9 cellular contexts compared by ENCODE assay signal in the genomic region with DNA sequence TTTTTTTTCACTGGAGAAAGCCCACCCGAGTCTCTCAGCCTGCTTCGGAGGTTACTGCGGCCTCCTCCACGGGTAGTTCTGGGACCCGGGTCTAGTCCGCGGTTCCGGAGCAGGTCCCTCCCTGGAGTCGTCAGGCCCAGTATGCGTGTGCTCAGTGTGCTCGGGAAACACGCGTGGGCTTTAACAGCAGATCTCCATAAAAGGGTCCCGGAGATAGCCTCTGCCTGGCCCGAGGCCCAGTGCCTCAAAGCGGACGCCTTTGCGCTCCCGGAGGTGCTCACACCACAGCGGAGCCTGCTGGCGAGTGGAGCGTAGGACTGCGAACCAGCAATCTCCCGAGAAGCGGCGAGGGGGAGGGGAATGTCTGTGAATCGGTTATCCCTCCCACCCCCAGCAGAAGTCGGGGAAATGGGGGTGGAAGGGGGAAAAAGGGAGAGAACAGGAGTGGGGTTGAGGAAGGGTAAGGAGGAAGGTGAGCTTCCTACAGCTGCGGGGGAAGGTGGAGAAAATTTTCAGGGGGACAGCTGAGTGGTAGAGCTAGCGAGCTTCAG. TPM values are rescaled to one million over a fixed set of nuclear protein-coding genes. Genes with fewer than 3 reads are reported as not detected.
DNase-seq lines count a peak whose midpoint lies in the region; ATAC-seq and TF ChIP-seq lines count a peak whose summit lies in the region.
"Had no signal": no experiment of that assay in that cellular context is flagged by ENCODE, and none has a peak within 500 bp of the region (broad histone marks: within the 10 kb centered on the region; RNA-seq: fewer than 3 reads in every experiment).

No MANE protein-coding gene starts in this region.

- H3K4me3 ChIP-seq in duodenal mucosa (ENCODE audit: low read depth in 1 of 2, low read length in 2 of 2) (peak overlapping the region; percentile 68 to 73), transverse colon (peak overlapping the region in 3 of 4 donors; percentile 15 to 43 (median 24))
- H3K4me3 ChIP-seq: A549 had no signal

- intact Hi-C loops in activated CD4-positive, alpha-beta T cell treated with anti-CD3 and anti-CD28 coated beads for 36 hours (cut with DNase I, micrococcal nuclease), result loop anchor here (1.0 to 5.0 kb wide), 5 partner anchors 39 to 1857 kb away; partner anchors contain the start of gene CDKN2B (in 1 of the 2)
- intact Hi-C loops in transverse colon (cut with DNase I; ENCODE audit: low total_unique reads), result no loop called here

- 5 to 10% methylated on average over 2 to 30 of the region's 30 CpGs for WGBS in transverse colon (ENCODE audit: low coverage in 1 of 2), 2 donors

- peak; percentile 84 for ATAC-seq in activated CD4-positive, alpha-beta T cell treated with anti-CD3 and anti-CD28 coated beads for 36 hours
- ATAC-seq in HG02763 (IDR thresholded peaks at IDR 0.05; ENCODE audit: unreplicated experiment), result peak; percentile 90
- ATAC-seq: A549 had no signal

- H3K27me3 Mint-ChIP-seq in activated CD4-positive, alpha-beta T cell treated with anti-CD3 and anti-CD28 coated beads for 36 hours, result peaks cover 85% of the 10 kb centered on the region
- H3K27me3 Mint-ChIP-seq in mesothelial cell of epicardium (ENCODE audit: low read depth), result peaks cover 86% of the 10 kb centered on the region

- CTCF ChIA-PET in activated CD4-positive, alpha-beta T cell treated with anti-CD3 and anti-CD28 coated beads for 36 hours (lab: Charles Lee), result interaction anchor here (0.6 to 1.2 kb wide), 2 partner anchors 32 to 36 kb away, joined by 3 read pairs; no protein-coding TSS in a partner anchor

- POLR2A ChIA-PET in activated CD4-positive, alpha-beta T cell treated with anti-CD3 and anti-CD28 coated beads for 36 hours (lab: Charles Lee), result no interaction called here

- H3K36me3 ChIP-seq in duodenal mucosa (ENCODE audit: control insufficient read depth in 1 of 2, insufficient read depth in 2 of 2, low read length in 2 of 2), result no peaks in the 10 kb centered on the region
- no peaks in the 10 kb centered on the region for H3K36me3 ChIP-seq in transverse colon

- H3K36me3 Mint-ChIP-seq in activated CD4-positive, alpha-beta T cell treated with anti-CD3 and anti-CD28 coated beads for 36 hours (ENCODE audit: low read depth), result peaks cover 8% of the 10 kb centered on the region
- peaks cover 40% of the 10 kb centered on the region for H3K36me3 Mint-ChIP-seq in mesothelial cell of epicardium

- H3K9ac ChIP-seq in duodenal mucosa (ENCODE audit: low read depth in 1 of 2, low read length in 2 of 2), result peak overlapping the region in 1 of 2 donors; percentile 25

- no peak for TF ChIP-seq POLR2A in transverse colon (IDR thresholded peaks at IDR 0.05)

- peaks cover 24% of the 10 kb centered on the region for H3K4me1 Mint-ChIP-seq in activated CD4-positive, alpha-beta T cell treated with anti-CD3 and anti-CD28 coated beads for 36 hours
- peaks cover 13% of the 10 kb centered on the region for H3K4me1 Mint-ChIP-seq in mesothelial cell of epicardium

- DNase-seq in activated CD4-positive, alpha-beta T cell treated with anti-CD3 and anti-CD28 coated beads for 36 hours, result peak; percentile 75
- no peak for DNase-seq in activated CD4-positive, alpha-beta T cell treated with anti-CD3 and anti-CD28 coated beads for 1 hour
- DNase-seq in RPMI8226 (peak; percentile 74), mesothelial cell of epicardium (ENCODE audit: low spot score in 2 of 2, unreplicated experiment in 2 of 2) (peak; percentile 62 to 74), transverse colon (peak; percentile 70), glomerular visceral epithelial cell (ENCODE audit: extremely low spot score) (no peak)

- TF ChIP-seq CTCF in mesothelial cell of epicardium (IDR thresholded peaks at IDR 0.05; ENCODE audit: unreplicated experiment), result no peak
- TF ChIP-seq CTCF in transverse colon (IDR thresholded peaks at IDR 0.05), result peak in 4 of 5 experiments; percentile 29 to 44 (median 36)

- H3K4me3 Mint-ChIP-seq in activated CD4-positive, alpha-beta T cell treated with anti-CD3 and anti-CD28 coated beads for 36 hours, result peak overlapping the region; percentile 53
- H3K4me3 Mint-ChIP-seq in mesothelial cell of epicardium, result peak overlapping the region; percentile 74

- TF ChIP-seq EP300 in transverse colon (IDR thresholded peaks at IDR 0.05; ENCODE audit: low read depth), result no peak

- H3K27ac ChIP-seq in duodenal mucosa (ENCODE audit: low read depth, low read length) (no peak overlapping the region), transverse colon (no peak overlapping the region)
- H3K27ac ChIP-seq: A549 had no signal

- H3K9me3 ChIP-seq in duodenal mucosa (ENCODE audit: control insufficient read depth in 1 of 2, low read length in 2 of 2) (no peaks in the 10 kb centered on the region), transverse colon (peaks cover 0 to 4% of the 10 kb centered on the region in 2 donors)
- H3K9me3 ChIP-seq: A549 had no signal

- in situ Hi-C loops in transverse colon (cut with MboI; ENCODE audit: low pct_ligation_motif_present in 1 of 4, low pct_unique_long_range_greater_than_20kb in 1 of 4, low sequenced_read_pairs in 3 of 4), result no loop called here

- H3K27me3 ChIP-seq in duodenal mucosa (ENCODE audit: control insufficient read depth in 1 of 2, insufficient read depth in 2 of 2, low read length in 2 of 2) (peaks cover 60 to 68% of the 10 kb centered on the region in 2 donors), transverse colon (peaks cover 100% of the 10 kb centered on the region)

- H3K4me1 ChIP-seq in duodenal mucosa (ENCODE audit: control insufficient read depth in 1 of 2, insufficient read depth in 2 of 2, low read length in 2 of 2), result peaks cover 10 to 13% of the 10 kb centered on the region in 2 donors
- peaks cover 7 to 20% (median 10%) of the 10 kb centered on the region in 4 donors for H3K4me1 ChIP-seq in transverse colon
- H3K4me1 ChIP-seq: A549 had no signal

- H3K27ac Mint-ChIP-seq in activated CD4-positive, alpha-beta T cell treated with anti-CD3 and anti-CD28 coated beads for 36 hours, result peak overlapping the region; percentile 5
- H3K27ac Mint-ChIP-seq in mesothelial cell of epicardium, result peak overlapping the region; percentile 57

- peaks cover 20% of the 10 kb centered on the region for H3K9me3 Mint-ChIP-seq in activated CD4-positive, alpha-beta T cell treated with anti-CD3 and anti-CD28 coated beads for 36 hours (ENCODE audit: low read depth)
- H3K9me3 Mint-ChIP-seq in mesothelial cell of epicardium, result peaks cover 15% of the 10 kb centered on the region

RNA-seq across cellular contexts. Expression of gene CDKN2A, which starts 28.7 kb away (rescaled TPM):
- 1 to 10 TPM in 1 of 2 experiments, under 1 TPM in 1; 0.86 to 1.6 TPM for total RNA-seq in activated CD4-positive, alpha-beta T cell treated with anti-CD3 and anti-CD28 coated beads for 36 hours
- 79.5 to 88.5 TPM (median 86.1 TPM) in 3 replicates for total RNA-seq in mesothelial cell of epicardium
- total RNA-seq in transverse colon, result 1 to 10 TPM in 2 of 4 donors, not detected in 2; 2.2 to 8.6 TPM

RNA-seq across cellular contexts. Expression of gene CDKN2B-AS1, which starts 29.1 kb away (rescaled TPM):
- total RNA-seq in activated CD4-positive, alpha-beta T cell treated with anti-CD3 and anti-CD28 coated beads for 36 hours, result under 1 TPM; 0.21 to 0.23 TPM
- total RNA-seq in mesothelial cell of epicardium (8.2 to 10.8 TPM (median 8.8 TPM) in 3 replicates), transverse colon (100 to 1,000 TPM in 1 of 4 donors, 10 to 100 TPM in 2, under 1 TPM in 1; 1.00 to 152 (median 46.0) TPM)

RNA-seq across cellular contexts. Expression of gene CDKN2B, which starts 43.6 kb away (rescaled TPM):
- not detected for total RNA-seq in activated CD4-positive, alpha-beta T cell treated with anti-CD3 and anti-CD28 coated beads for 36 hours
- total RNA-seq in mesothelial cell of epicardium, result 40.3 to 47.6 TPM (median 45.2 TPM) in 3 replicates
- total RNA-seq in transverse colon, result 100 to 1,000 TPM in 3 of 4 donors, 10 to 100 TPM in 1; 36.8 to 430 (median 265) TPM

Comparison
In these comparisons a context has a peak if more than half of its experiments do, and no peak if none do; other contexts are left out.
1. DNase-seq: peak in activated CD4-positive, alpha-beta T cell treated with anti-CD3 and anti-CD28 coated beads for 36 hours (single experiment), RPMI8226 (single experiment), mesothelial cell of epicardium (2 of 2) and transverse colon (single experiment); none in activated CD4-positive, alpha-beta T cell treated with anti-CD3 and anti-CD28 coated beads for 1 hour (single experiment) and glomerular visceral epithelial cell (single experiment).
2. RNA of gene CDKN2B, which starts 43.6 kb away (total RNA-seq): 36.8 to 430 TPM in transverse colon and 40.3 to 47.6 TPM in mesothelial cell of epicardium; not detected in activated CD4-positive, alpha-beta T cell treated with anti-CD3 and anti-CD28 coated beads for 36 hours; every median in the first group is over 10 times any median in the second.